Comparison of ENCODE assay signal across 8 cellular contexts in the genomic region with DNA sequence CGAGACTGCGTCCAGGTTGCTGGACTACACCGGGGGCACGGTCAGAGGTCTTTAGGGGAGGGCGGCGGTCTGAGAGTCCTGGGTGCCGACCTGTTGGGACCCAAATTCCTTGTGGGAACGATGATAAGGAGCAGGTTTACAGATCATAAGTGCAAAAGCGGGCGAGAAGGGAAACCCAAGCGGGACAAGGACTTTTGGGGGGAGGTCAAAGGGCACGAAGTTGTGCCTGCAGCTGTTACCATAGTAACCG. TPM values are rescaled to one million over a fixed set of nuclear protein-coding genes. Genes with fewer than 3 reads are reported as not detected.
DNase-seq lines count a peak whose midpoint lies in the region; ATAC-seq and TF ChIP-seq lines count a peak whose summit lies in the region.

No MANE protein-coding gene starts in this region.

- intact Hi-C loops in activated CD4-positive, alpha-beta T cell treated with anti-CD3 and anti-CD28 coated beads for 36 hours (cut with DNase I, micrococcal nuclease): loop anchor here (1.0 to 5.0 kb wide), 19 partner anchors 12 to 1621 kb away; partner anchors contain the start of genes ABCF1 (in 2 of the 2), HLA-E (in 2 of the 2), MRPS18B (in 2 of the 2) and PPP1R10 (in 2 of the 2)
- intact Hi-C loops in thyroid gland (cut with DNase I): no loop called here

- no peak for ATAC-seq in activated CD4-positive, alpha-beta T cell treated with anti-CD3 and anti-CD28 coated beads for 36 hours
- no peak for ATAC-seq in HG03378 (IDR thresholded peaks at IDR 0.05; ENCODE audit: unreplicated experiment)
- ATAC-seq in HG02970 (IDR thresholded peaks at IDR 0.05; ENCODE audit: low FRiP score, unreplicated experiment): no peak

- WGBS in thyroid gland, 2 donors: 1% methylated on average over 13 of the region's 13 CpGs

- peaks cover 34% of the 10 kb centered on the region for H3K4me1 Mint-ChIP-seq in activated CD4-positive, alpha-beta T cell treated with anti-CD3 and anti-CD28 coated beads for 36 hours
- H3K4me1 Mint-ChIP-seq in neural crest cell: peaks cover 32% of the 10 kb centered on the region

- H3K9me3 Mint-ChIP-seq in activated CD4-positive, alpha-beta T cell treated with anti-CD3 and anti-CD28 coated beads for 36 hours (ENCODE audit: low read depth): no peaks in the 10 kb centered on the region
- no peaks in the 10 kb centered on the region for H3K9me3 Mint-ChIP-seq in neural crest cell

- peak overlapping the region; percentile 94 to 99 (median 95) for H3K27ac ChIP-seq in thyroid gland

- peak; percentile 80 for DNase-seq in NCI-H1105 (lab: John Stamatoyannopoulos, UW)
- no peak for DNase-seq in NCI-H1105 treated with DMSO at 0.1 percent for 48 hours (lab: John Stamatoyannopoulos, UW)
- peak; percentile 93 for DNase-seq in activated CD4-positive, alpha-beta T cell treated with anti-CD3 and anti-CD28 coated beads for 36 hours
- no peak for DNase-seq in neural crest cell (ENCODE audit: low read depth, low spot score)
- peak; percentile 87 for DNase-seq in thyroid gland

- H3K4me1 ChIP-seq in endocrine pancreas (ENCODE audit: control insufficient read depth, insufficient read depth, low read length) (no peaks in the 10 kb centered on the region), thyroid gland (peaks cover 19 to 21% of the 10 kb centered on the region in 2 donors)

- H3K36me3 Mint-ChIP-seq in activated CD4-positive, alpha-beta T cell treated with anti-CD3 and anti-CD28 coated beads for 36 hours (ENCODE audit: low read depth): peaks cover 72% of the 10 kb centered on the region
- peaks cover 2% of the 10 kb centered on the region for H3K36me3 Mint-ChIP-seq in neural crest cell (ENCODE audit: low read depth)

- H3K27me3 ChIP-seq in endocrine pancreas (ENCODE audit: control insufficient read depth, insufficient read depth, low read length) (no peaks in the 10 kb centered on the region), thyroid gland (no peaks in the 10 kb centered on the region)

- peak overlapping the region; percentile 100 for H3K27ac Mint-ChIP-seq in activated CD4-positive, alpha-beta T cell treated with anti-CD3 and anti-CD28 coated beads for 36 hours
- H3K27ac Mint-ChIP-seq in neural crest cell (ENCODE audit: unreplicated experiment): peak overlapping the region; percentile 100

- H3K27me3 Mint-ChIP-seq in activated CD4-positive, alpha-beta T cell treated with anti-CD3 and anti-CD28 coated beads for 36 hours: no peaks in the 10 kb centered on the region
- H3K27me3 Mint-ChIP-seq in neural crest cell (ENCODE audit: low read depth): no peaks in the 10 kb centered on the region

- TF ChIP-seq CTCF in neural crest cell (conservative IDR thresholded peaks at IDR 0.05) (no peak), thyroid gland (IDR thresholded peaks at IDR 0.05) (peak in 1 of 6 experiments; percentile 8)

- H3K4me3 Mint-ChIP-seq in activated CD4-positive, alpha-beta T cell treated with anti-CD3 and anti-CD28 coated beads for 36 hours: peak overlapping the region; percentile 97
- peak overlapping the region; percentile 93 for H3K4me3 Mint-ChIP-seq in neural crest cell

- H3K9me3 ChIP-seq in endocrine pancreas (ENCODE audit: control insufficient read depth, low read length) (no peaks in the 10 kb centered on the region), thyroid gland (no peaks in the 10 kb centered on the region)

- POLR2A ChIA-PET in activated CD4-positive, alpha-beta T cell treated with anti-CD3 and anti-CD28 coated beads for 36 hours (lab: Charles Lee): interaction anchor here (0.5 to 2.9 kb wide), 10 partner anchors 12 to 636 kb away, joined by 3 to 10 read pairs (median 4); partner anchors contain the start of genes ABCF1 and TRIM39

- CTCF ChIA-PET in activated CD4-positive, alpha-beta T cell treated with anti-CD3 and anti-CD28 coated beads for 36 hours (lab: Charles Lee): interaction anchor here (0.7 to 10.6 kb wide), 7 partner anchors 10 to 167 kb away, joined by 3 to 104 read pairs (median 8); partner anchors contain the start of gene ABCF1

- H3K9ac ChIP-seq in endocrine pancreas (ENCODE audit: control insufficient read depth, insufficient read depth, low read length): peak overlapping the region; percentile 70

- no peaks in the 10 kb centered on the region for H3K36me3 ChIP-seq in endocrine pancreas (ENCODE audit: control insufficient read depth, insufficient read depth, low read length)
- peaks cover 18 to 22% of the 10 kb centered on the region in 2 donors for H3K36me3 ChIP-seq in thyroid gland

- peak overlapping the region; percentile 80 for H3K4me3 ChIP-seq in endocrine pancreas (ENCODE audit: control insufficient read depth, insufficient read depth, low read length)
- H3K4me3 ChIP-seq in thyroid gland (replicated peaks in 1 of 3): peak overlapping the region; percentile 43 to 98 (median 94)

- no peak for TF ChIP-seq POLR2A in thyroid gland (IDR thresholded peaks at IDR 0.05)

RNA-seq across cellular contexts. Expression of gene GNL1, which starts 0.3 kb away (rescaled TPM):
- 100 to 1,000 TPM in 1 of 2 experiments, 10 to 100 TPM in 1; 91.3 to 104 TPM for total RNA-seq in activated CD4-positive, alpha-beta T cell treated with anti-CD3 and anti-CD28 coated beads for 36 hours
- total RNA-seq in neural crest cell (71.0 and 71.6 TPM in 2 replicates), thyroid gland (10 to 100 TPM; 33.9 to 77.7 (median 37.7) TPM)

RNA-seq across cellular contexts. Expression of gene PRR3, which starts 0.5 kb away (rescaled TPM):
- 10 to 100 TPM; 29.4 to 45.8 TPM for total RNA-seq in activated CD4-positive, alpha-beta T cell treated with anti-CD3 and anti-CD28 coated beads for 36 hours
- total RNA-seq in neural crest cell: 41.4 and 41.5 TPM in 2 replicates
- total RNA-seq in thyroid gland: 10 to 100 TPM in 2 of 4 donors, 1 to 10 TPM in 2; 7.4 to 18.0 (median 12.2) TPM

RNA-seq across cellular contexts. Expression of gene ABCF1, which starts 14.6 kb away (rescaled TPM):
- 100 to 1,000 TPM in 1 of 2 experiments, 10 to 100 TPM in 1; 100.0 to 105 TPM for total RNA-seq in activated CD4-positive, alpha-beta T cell treated with anti-CD3 and anti-CD28 coated beads for 36 hours
- total RNA-seq in neural crest cell: 93.7 and 98.2 TPM in 2 replicates
- total RNA-seq in thyroid gland: 10 to 100 TPM; 41.4 to 47.1 (median 43.5) TPM

Comparison
In these comparisons a context has a peak if more than half of its experiments do, and no peak if none do; other contexts are left out.
1. DNase-seq: peak in NCI-H1105 (single experiment), activated CD4-positive, alpha-beta T cell treated with anti-CD3 and anti-CD28 coated beads for 36 hours (single experiment) and thyroid gland (2 of 2); none in NCI-H1105 treated with DMSO at 0.1 percent for 48 hours (single experiment) and neural crest cell (single experiment).